Comparison of ENCODE assay signal across 22 cellular contexts in the genomic region with DNA sequence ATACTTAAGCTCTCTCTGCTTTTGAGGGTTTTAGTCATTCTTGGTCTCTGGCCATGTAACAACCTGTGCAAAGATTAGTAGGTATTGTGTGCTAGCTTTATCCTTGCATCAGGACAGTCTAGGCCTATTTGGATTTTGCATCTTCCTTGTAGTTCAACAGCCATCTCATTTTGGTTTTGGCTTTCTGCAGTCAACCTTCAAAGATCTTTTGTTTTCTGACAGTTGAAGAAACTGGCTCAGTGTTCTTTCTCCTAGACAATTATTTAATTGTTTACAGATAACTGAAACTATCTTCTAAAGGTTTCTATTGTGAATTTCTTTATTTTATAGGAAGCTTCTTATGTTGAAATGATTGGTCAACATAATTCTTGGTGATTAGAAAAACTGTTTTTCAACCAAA.
"Had no signal": no experiment of that assay in that cellular context is flagged by ENCODE, and none has a peak within 500 bp of the region (broad histone marks: within the 10 kb centered on the region; RNA-seq: fewer than 3 reads in every experiment).

No MANE protein-coding gene starts in this region.

- H3K27ac ChIP-seq: colonic mucosa, foreskin keratinocyte, left ventricle myocardium inferior, lower lobe of right lung, pancreas, prostate gland, uterus had no signal

- DNase-seq: cerebellar nuclear complex; colonic mucosa; dermis blood vessel endothelial cell; effector CD4-positive, alpha-beta T cell; endodermal cell; erythroblast; foreskin keratinocyte; glutamatergic neuron; left cardiac atrium; left ventricle myocardium inferior; lower lobe of right lung; mesenchymal stem cell; naive B cell; occipital lobe; pancreas; retina; stimulated activated CD4-positive, alpha-beta T cell treated with anti-CD3 and anti-CD28 coated beads, Interleukin-2, amount 100 ng/mL, for 24 hours; stimulated activated CD4-positive, alpha-beta T cell treated with anti-CD3 and anti-CD28 coated beads, Interleukin-4, amount 100 ng/mL, for 4 hours; stimulated activated naive B cell treated with anti-CD40 and anti-IgM and Interleukin-4, amounts not matched to agents 10 μg/mL and 1 μg/mL and 100 μg/mL, for 72 hours; stimulated activated naive CD8-positive, alpha-beta T cell treated with anti-CD3 and anti-CD28 coated beads, Interleukin-15, amount 100 ng/mL, for 72 hours; uterus had no signal
